ENCODE assay signal across 1 cellular context in genomic region chr12:70246580-70246979, GRCh38.
TF ChIP-seq lines count a peak whose summit lies in the region.

No MANE protein-coding gene starts in this region.

TF ChIP-seq in GM23338, 12 proteins besides CTCF, POLR2A, EP300 and RAD21 (continued from another document):
- no peak for TF ChIP-seq ZNF331 (CRISPR knock-in tag; IDR thresholded peaks at IDR 0.05; ENCODE audit: low read depth)
- TF ChIP-seq EZH2 (IDR thresholded peaks at IDR 0.05; ENCODE audit: low read depth, unreplicated experiment): no peak
- no peak for TF ChIP-seq CREB1 (CRISPR knock-in tag; IDR thresholded peaks at IDR 0.05; ENCODE audit: low read depth)
